Comparison of ENCODE assay signal across 1 cellular context in genomic region chr19:18519962-18520847, GRCh38.
A peak's percentile ranks its signal among the peaks of the same experiment; 100 is the strongest.
TF ChIP-seq lines count a peak whose summit lies in the region.

No MANE protein-coding gene starts in this region.

TF ChIP-seq in HepG2, 621 proteins besides CTCF, POLR2A, EP300 and RAD21 (continued from another document and continues in another):
- no peak for TF ChIP-seq HNF1A (IDR thresholded peaks at IDR 0.05; ENCODE audit: low read depth)
- TF ChIP-seq HNF1A (CRISPR knock-in tag; IDR thresholded peaks at IDR 0.05; ENCODE audit: borderline replicate concordance): no peak
- TF ChIP-seq PPARG (CRISPR knock-in tag; conservative IDR thresholded peaks at IDR 0.05): peak; percentile 49; the same call in 1 of the 2 replicates
- no peak for TF ChIP-seq THYN1 (CRISPR knock-in tag; IDR thresholded peaks at IDR 0.05; ENCODE audit: borderline replicate concordance, low read depth)
- TF ChIP-seq ZMAT3 (CRISPR knock-in tag; conservative IDR thresholded peaks at IDR 0.05): 0 out of 2 replicates have a peak, but pooled peaks have one; percentile 31
- no peak; the same call in 1 of the 2 replicates for TF ChIP-seq ZNF138 (CRISPR knock-in tag; IDR thresholded peaks at IDR 0.05; ENCODE audit: low read depth)
- no peak for TF ChIP-seq ZNF34 (CRISPR knock-in tag; IDR thresholded peaks at IDR 0.05; ENCODE audit: borderline replicate concordance)
- 0 out of 2 replicates have a peak, but pooled peaks have one; percentile 37 for TF ChIP-seq ZNF614 (CRISPR knock-in tag; IDR thresholded peaks at IDR 0.05; ENCODE audit: borderline replicate concordance)
- no peak for TF ChIP-seq YY1 (IDR thresholded peaks at IDR 0.05; ENCODE audit: insufficient read depth, insufficient replicate concordance, low read depth, low read length)
- TF ChIP-seq CREBL2 (CRISPR knock-in tag; IDR thresholded peaks at IDR 0.05; ENCODE audit: borderline replicate concordance): no peak
- no peak for TF ChIP-seq HNRNPH1 (optimal IDR thresholded peaks at IDR 0.05; ENCODE audit: low read depth, low read length)
- TF ChIP-seq POGZ (CRISPR knock-in tag; IDR thresholded peaks at IDR 0.05): peak; percentile 46; the same call in 1 of the 2 replicates
- TF ChIP-seq ZNF207 (IDR thresholded peaks at IDR 0.05; ENCODE audit: borderline replicate concordance): no peak
- TF ChIP-seq CAMTA2 (CRISPR knock-in tag; IDR thresholded peaks at IDR 0.05; ENCODE audit: borderline replicate concordance): no peak
- no peak for TF ChIP-seq ZNF282 (IDR thresholded peaks at IDR 0.05; ENCODE audit: partially characterized antibody)
- TF ChIP-seq FUBP1 (CRISPR knock-in tag; IDR thresholded peaks at IDR 0.05; ENCODE audit: borderline replicate concordance): no peak
- no peak; the same call in 1 of the 2 replicates for TF ChIP-seq ZNF792 (CRISPR knock-in tag; IDR thresholded peaks at IDR 0.05)
- no peak for TF ChIP-seq JARID2 (CRISPR knock-in tag; IDR thresholded peaks at IDR 0.05; ENCODE audit: insufficient replicate concordance)
- TF ChIP-seq PRDM10 (CRISPR knock-in tag; IDR thresholded peaks at IDR 0.05; ENCODE audit: low read depth): no peak
- no peak for TF ChIP-seq ZNF260 (CRISPR knock-in tag; IDR thresholded peaks at IDR 0.05; ENCODE audit: borderline replicate concordance, low read depth)
- TF ChIP-seq GATA4 (IDR thresholded peaks at IDR 0.05; ENCODE audit: borderline replicate concordance, low read depth): no peak
- peak; percentile 66 for TF ChIP-seq ZGPAT (CRISPR knock-in tag; IDR thresholded peaks at IDR 0.05)
- TF ChIP-seq ESRRA (CRISPR knock-in tag; IDR thresholded peaks at IDR 0.05; ENCODE audit: low read depth): no peak; the same call in 1 of the 2 replicates
- TF ChIP-seq ZBTB43 (CRISPR knock-in tag; conservative IDR thresholded peaks at IDR 0.05): no peak
- no peak for TF ChIP-seq ZKSCAN1 (IDR thresholded peaks at IDR 0.05; ENCODE audit: low read length)
- TF ChIP-seq NFIB (CRISPR knock-in tag; IDR thresholded peaks at IDR 0.05; ENCODE audit: borderline replicate concordance): no peak
- TF ChIP-seq ZNF446 (CRISPR knock-in tag; IDR thresholded peaks at IDR 0.05): no peak
- no peak for TF ChIP-seq TEAD2 (CRISPR knock-in tag; IDR thresholded peaks at IDR 0.05)
- no peak for TF ChIP-seq TRAFD1 (CRISPR knock-in tag; IDR thresholded peaks at IDR 0.05; ENCODE audit: borderline replicate concordance)
- TF ChIP-seq ZNF142 (CRISPR knock-in tag; IDR thresholded peaks at IDR 0.05): no peak
- no peak for TF ChIP-seq ZNF704 (CRISPR knock-in tag; IDR thresholded peaks at IDR 0.05; ENCODE audit: borderline replicate concordance)
- no peak for TF ChIP-seq ZNF660 (CRISPR knock-in tag; IDR thresholded peaks at IDR 0.05; ENCODE audit: borderline replicate concordance, low read depth)
- no peak for TF ChIP-seq KLF12 (CRISPR knock-in tag; IDR thresholded peaks at IDR 0.05; ENCODE audit: borderline replicate concordance)
- no peak; the same call in 1 of the 2 replicates for TF ChIP-seq ARNTL (CRISPR knock-in tag; IDR thresholded peaks at IDR 0.05)
- TF ChIP-seq NR3C1 (CRISPR knock-in tag; IDR thresholded peaks at IDR 0.05): no peak
- TF ChIP-seq IKZF4 (CRISPR knock-in tag; IDR thresholded peaks at IDR 0.05; ENCODE audit: borderline replicate concordance, low read depth, not compliant biosample characterization): no peak
- TF ChIP-seq HNF4A (CRISPR knock-in tag; IDR thresholded peaks at IDR 0.05): peak; percentile 85
